ENCODE assay signal across 9 cellular contexts in the genomic region with DNA sequence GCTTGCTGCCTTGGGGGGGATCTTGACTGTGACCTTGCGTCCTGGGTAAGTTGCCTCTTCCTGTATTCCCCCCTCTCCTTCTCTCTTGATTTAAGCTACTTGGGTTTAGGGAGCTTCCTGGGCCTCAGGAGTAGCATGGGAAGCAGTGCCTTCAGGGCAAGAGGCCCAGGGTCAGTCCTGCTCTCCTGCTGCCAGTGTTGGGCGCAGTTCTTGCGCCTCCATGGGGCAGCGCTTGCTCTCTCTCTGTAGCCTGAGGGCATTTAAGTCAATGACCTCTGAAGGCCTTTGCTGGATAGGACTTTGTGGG.
DNase-seq lines count a peak whose midpoint lies in the region; ATAC-seq and TF ChIP-seq lines count a peak whose summit lies in the region.
"Had no signal": no experiment of that assay in that cellular context is flagged by ENCODE, and none has a peak within 500 bp of the region (broad histone marks: within the 10 kb centered on the region; RNA-seq: fewer than 3 reads in every experiment).

No MANE protein-coding gene starts in this region.

- no peaks in the 10 kb centered on the region for H4K20me1 ChIP-seq in neural progenitor cell (ENCODE audit: low read depth)

- no peak overlapping the region for H2AFZ ChIP-seq in neural progenitor cell (replicated peaks)

- H3K27ac Mint-ChIP-seq in CD14-positive monocyte, result peak overlapping the region; percentile 94 to 99 (median 99)
- H3K27ac Mint-ChIP-seq in T-helper 17 cell, result peak overlapping the region; percentile 100
- peak overlapping the region; percentile 96 for H3K27ac Mint-ChIP-seq in neural progenitor cell

- H3K9me3 Mint-ChIP-seq in CD14-positive monocyte (peaks cover 0 to 3% (median 0%) of the 10 kb centered on the region in 7 donors), neural progenitor cell (no peaks in the 10 kb centered on the region)

- H3K27ac ChIP-seq in esophagus (ENCODE audit: low read depth in 2 of 2, low read length in 1 of 2) (peak overlapping the region; percentile 71 to 78), neural progenitor cell (no peak overlapping the region), foreskin keratinocyte (no peak overlapping the region)
- H3K27ac ChIP-seq: RWPE1 had no signal

- H3K36me3 Mint-ChIP-seq in CD14-positive monocyte (peaks cover 0 to 3% of the 10 kb centered on the region in 2 donors), T-helper 17 cell (ENCODE audit: low read depth) (no peaks in the 10 kb centered on the region), neural progenitor cell (no peaks in the 10 kb centered on the region)

- H3K79me2 ChIP-seq in neural progenitor cell (ENCODE audit: low read depth), result no peaks in the 10 kb centered on the region

- no peaks in the 10 kb centered on the region for H3K9me3 ChIP-seq in T-helper 17 cell (ENCODE audit: control insufficient read depth, low read length, poor library complexity, severe bottlenecking)
- no peaks in the 10 kb centered on the region for H3K9me3 ChIP-seq in esophagus (ENCODE audit: control insufficient read depth in 2 of 2, insufficient read depth in 1 of 2, low read depth in 1 of 2, low read length in 1 of 2)
- no peaks in the 10 kb centered on the region for H3K9me3 ChIP-seq in neural progenitor cell (ENCODE audit: low read depth)

- intact Hi-C loops in CD14-positive monocyte (cut with micrococcal nuclease), result no loop called here

- 83 to 88% methylated on average over 4 of the region's 4 CpGs for WGBS in esophagus, 2 donors

- H3K27me3 Mint-ChIP-seq in CD14-positive monocyte (ENCODE audit: low read depth in 3 of 3) (peaks cover 3 to 8% (median 6%) of the 10 kb centered on the region in 3 donors), T-helper 17 cell (no peaks in the 10 kb centered on the region), neural progenitor cell (ENCODE audit: insufficient read depth, low read depth) (peaks cover 10% of the 10 kb centered on the region)

- H3K36me3 ChIP-seq in esophagus (ENCODE audit: control insufficient read depth in 2 of 2, insufficient read depth in 2 of 2, low read length in 1 of 2), result no peaks in the 10 kb centered on the region
- H3K36me3 ChIP-seq in neural progenitor cell, result no peaks in the 10 kb centered on the region

- ATAC-seq in T-helper 17 cell, result no peak
- no peak for ATAC-seq in GM19452 (IDR thresholded peaks at IDR 0.05; ENCODE audit: unreplicated experiment)
- ATAC-seq in foreskin keratinocyte, result no peak

- H3F3A ChIP-seq in neural progenitor cell (ENCODE audit: low read depth), result no peaks in the 10 kb centered on the region

- H3K27me3 ChIP-seq in esophagus (ENCODE audit: control insufficient read depth in 1 of 2, insufficient read depth in 2 of 2, low read length in 2 of 2) (no peaks in the 10 kb centered on the region), neural progenitor cell (no peaks in the 10 kb centered on the region), foreskin keratinocyte (peaks cover 2% of the 10 kb centered on the region)

- H3K4me1 Mint-ChIP-seq in CD14-positive monocyte (peaks cover 23% of the 10 kb centered on the region), T-helper 17 cell (peaks cover 64% of the 10 kb centered on the region), neural progenitor cell (peaks cover 55% of the 10 kb centered on the region)

- DNase-seq in CD14-positive monocyte (ENCODE audit: low spot score), result no peak
- no peak for DNase-seq in T-helper 17 cell
- no peak for DNase-seq in neural progenitor cell (ENCODE audit: low spot score)
- DNase-seq in EL, result no peak
- no peak for DNase-seq in T-helper 9 cell
- no peak for DNase-seq in foreskin keratinocyte

- H3K4me2 ChIP-seq in neural progenitor cell, result no peak overlapping the region

- H3K4me3 Mint-ChIP-seq in CD14-positive monocyte (peak overlapping the region; percentile 70 to 90), T-helper 17 cell (peak overlapping the region; percentile 96), neural progenitor cell (peak overlapping the region; percentile 28)

- H3K9ac ChIP-seq in neural progenitor cell, result no peak overlapping the region

- TF ChIP-seq CTCF in CD14-positive monocyte (IDR thresholded peaks at IDR 0.05), result no peak
- no peak for TF ChIP-seq CTCF in neural progenitor cell (IDR thresholded peaks at IDR 0.05)
- TF ChIP-seq CTCF in foreskin keratinocyte (conservative IDR thresholded peaks at IDR 0.05), result no peak

- H3K4me1 ChIP-seq in esophagus (ENCODE audit: control insufficient read depth in 2 of 2, insufficient read depth in 2 of 2, low read length in 1 of 2) (peaks cover 6 to 10% of the 10 kb centered on the region in 2 donors), neural progenitor cell (no peaks in the 10 kb centered on the region), foreskin keratinocyte (no peaks in the 10 kb centered on the region)

- H3K4me3 ChIP-seq in esophagus (ENCODE audit: low read depth in 1 of 2, low read length in 2 of 2) (no peak overlapping the region), neural progenitor cell (no peak overlapping the region)

Comparison
In these comparisons a context has a peak if more than half of its experiments do, and no peak if none do; other contexts are left out.
1. H3K4me3 Mint-ChIP-seq: peak in every context shown above with its lines; median percentile 96 in T-helper 17 cell; 80 in CD14-positive monocyte; 28 in neural progenitor cell.
2. H3K27ac ChIP-seq: peak in esophagus (2 of 2); none in neural progenitor cell (single experiment) and foreskin keratinocyte (single experiment).
3. Peak in every context shown above with its lines, with median percentiles within 50 percentile points of each other: H3K27ac Mint-ChIP-seq.